Comparison of ENCODE assay signal across 8 cellular contexts in genomic region chr19:43534305-43534612, GRCh38. TPM values are rescaled to one million over a fixed set of nuclear protein-coding genes. Genes with fewer than 3 reads are reported as not detected.
DNase-seq lines count a peak whose midpoint lies in the region; ATAC-seq, FAIRE-seq and TF ChIP-seq lines count a peak whose summit lies in the region.

No MANE protein-coding gene starts in this region.

- peaks cover 24% of the 10 kb centered on the region for H3K36me3 Mint-ChIP-seq in activated CD4-positive, alpha-beta T cell treated with anti-CD3 and anti-CD28 coated beads, Interleukin-2, amount 10 ng/mL, durations not matched to agents 7 days and 5 days (ENCODE audit: low read depth)

- H3K4me3 Mint-ChIP-seq in activated CD4-positive, alpha-beta T cell treated with anti-CD3 and anti-CD28 coated beads, Interleukin-2, amount 10 ng/mL, durations not matched to agents 7 days and 5 days: peak overlapping the region; percentile 89

- H3K36me3 ChIP-seq in GM12878 (ENCODE audit: control insufficient read depth in 2 of 2, insufficient read depth in 2 of 2, low read length in 1 of 2) (no peaks in the 10 kb centered on the region; a peak in 1 of 4 replicates), left lung (peaks cover 0 to 23% of the 10 kb centered on the region in 2 donors), suprapubic skin (peaks cover 21% of the 10 kb centered on the region)

- no peak overlapping the region for H3K9ac ChIP-seq in GM12878 (ENCODE audit: control insufficient read depth, insufficient read depth, low read length)

- no peak for TF ChIP-seq RAD21 in GM12878 (IDR thresholded peaks at IDR 0.05; ENCODE audit: insufficient read depth, low read depth, low read length)

- BruUV-seq in GM12878 (replicated peaks; lab: Mats Ljungman, UMichigan): no TSS peak

- no peaks in the 10 kb centered on the region for H3K79me2 ChIP-seq in GM12878 (ENCODE audit: control insufficient read depth, insufficient read depth, low read length)

- RAD21 ChIA-PET in GM12878 (lab: Charles Lee; ENCODE audit: unreplicated experiment): interaction anchor here (0.6 to 2.4 kb wide), 4 partner anchors 61 to 143 kb away, joined by 3 to 18 read pairs (median 10); partner anchors contain the start of genes IRGQ and ZNF576

- 100% methylated on average over 14 of the region's 14 CpGs for WGBS in GM12878 (ENCODE audit: insufficient coverage, insufficient replicate concordance, low lambda C conversion rate, missing lambda C conversion rate)
- 14% methylated on average over 12 of the region's 14 CpGs for WGBS in suprapubic skin

- SMC1A ChIA-PET in GM12878 (lab: Charles Lee; ENCODE audit: uncharacterized antibody, unreplicated experiment): interaction anchor here (1.5 to 2.2 kb wide), 4 partner anchors 21 to 88 kb away, joined by 5 to 7 read pairs (median 6); partner anchors contain the start of gene XRCC1

- TF ChIP-seq EP300 in GM12878 (IDR thresholded peaks at IDR 0.05; ENCODE audit: borderline replicate concordance in 1 of 2, control insufficient read depth in 1 of 2, low read depth in 2 of 2, low read length in 2 of 2): no peak
- no peak for TF ChIP-seq EP300 in suprapubic skin (IDR thresholded peaks at IDR 0.05)

- TF ChIP-seq CTCF in GM12878 (IDR thresholded peaks at IDR 0.05 in 2 of 3, conservative IDR thresholded peaks at IDR 0.05 in 1 of 3; ENCODE audit: control insufficient read depth in 2 of 3, extremely low read depth in 1 of 3, insufficient read depth in 1 of 3, low read depth in 3 of 3, low read length in 3 of 3) (no peak), left lung (IDR thresholded peaks at IDR 0.05) (no peak), suprapubic skin (IDR thresholded peaks at IDR 0.05) (no peak)

- no peaks in the 10 kb centered on the region for H3K27me3 Mint-ChIP-seq in activated CD4-positive, alpha-beta T cell treated with anti-CD3 and anti-CD28 coated beads, Interleukin-2, amount 10 ng/mL, durations not matched to agents 7 days and 5 days

- in situ Hi-C loops in GM12878 (cut with MboI): no loop called here

- H4K20me1 ChIP-seq in GM12878 (ENCODE audit: control insufficient read depth, insufficient read depth): no peaks in the 10 kb centered on the region

- no peak overlapping the region for H3K27ac ChIP-seq in GM12878 (ENCODE audit: control insufficient read depth, insufficient read depth)
- H3K27ac ChIP-seq in left lung: peak overlapping the region; percentile 90
- peak overlapping the region; percentile 22 for H3K27ac ChIP-seq in suprapubic skin

- intact Hi-C loops in GM12878 (cut with micrococcal nuclease; ENCODE audit: unreplicated experiment): no loop called here
- intact Hi-C loops in left lung (cut with DNase I): no loop called here

- FAIRE-seq in GM12878 (lab: Jason Lieb, UNC): no peak

- H3K4me1 ChIP-seq in GM12878 (ENCODE audit: control insufficient read depth, insufficient read depth, low read length) (peaks cover 8% of the 10 kb centered on the region; the same call in 1 of the 2 replicates), left lung (peaks cover 0 to 24% of the 10 kb centered on the region in 2 donors), suprapubic skin (peaks cover 33% of the 10 kb centered on the region)

- no peaks in the 10 kb centered on the region for H3K27me3 ChIP-seq in GM12878 (replicated peaks in 1 of 2; ENCODE audit: control insufficient read depth in 2 of 2, insufficient read depth in 2 of 2, low read length in 1 of 2)
- no peaks in the 10 kb centered on the region for H3K27me3 ChIP-seq in left lung
- H3K27me3 ChIP-seq in suprapubic skin: no peaks in the 10 kb centered on the region

- peak overlapping the region; percentile 81; the same call in 1 of the 2 replicates for H3K4me2 ChIP-seq in GM12878 (ENCODE audit: control insufficient read depth, insufficient read depth)

- CTCF ChIA-PET in activated CD4-positive, alpha-beta T cell treated with anti-CD3 and anti-CD28 coated beads, Interleukin-2, amount 10 ng/mL, durations not matched to agents 7 days and 5 days (lab: Charles Lee): interaction anchor here (1.4 to 4.5 kb wide), 4 partner anchors 21 to 119 kb away, joined by 3 to 21 read pairs (median 16); no protein-coding TSS in a partner anchor
- CTCF ChIA-PET in GM12878 (lab: Yijun Ruan, JAX): interaction anchor here (1.1 to 3.9 kb wide), 6 partner anchors 14 to 87 kb away, joined by 4 to 26 read pairs (median 15); no protein-coding TSS in a partner anchor

- H2AFZ ChIP-seq in GM12878 (ENCODE audit: control insufficient read depth, low read depth, low read length): no peak overlapping the region; the same call in 1 of the 2 replicates

- POLR2A ChIA-PET in activated CD4-positive, alpha-beta T cell treated with anti-CD3 and anti-CD28 coated beads, Interleukin-2, amount 10 ng/mL, durations not matched to agents 7 days and 5 days (lab: Charles Lee): interaction anchor here (1.1 kb wide), 1 partner anchor 61 kb away, joined by 5 read pairs; no protein-coding TSS in a partner anchor
- POLR2A ChIA-PET in GM12878 (lab: Charles Lee): interaction anchor here (1.0 to 2.9 kb wide), 5 partner anchors 23 to 61 kb away, joined by 3 to 16 read pairs (median 8); partner anchors contain the start of genes IRGQ, PINLYP and XRCC1

- H3K27ac Mint-ChIP-seq in activated CD4-positive, alpha-beta T cell treated with anti-CD3 and anti-CD28 coated beads, Interleukin-2, amount 10 ng/mL, durations not matched to agents 7 days and 5 days: peak overlapping the region; percentile 100

- H3K4me3 ChIP-seq in GM12878: no peak overlapping the region
- peak overlapping the region; percentile 55 to 58 for H3K4me3 ChIP-seq in left lung
- H3K4me3 ChIP-seq in suprapubic skin: peak overlapping the region; percentile 74

- H3K9me3 ChIP-seq in GM12878 (replicated peaks; ENCODE audit: control insufficient read depth, insufficient read depth, low read length): no peaks in the 10 kb centered on the region; the same call in 2 of the 3 replicates
- peaks cover 0 to 5% of the 10 kb centered on the region in 2 donors for H3K9me3 ChIP-seq in left lung
- no peaks in the 10 kb centered on the region for H3K9me3 ChIP-seq in suprapubic skin

- TF ChIP-seq POLR2A in GM12878 (IDR thresholded peaks at IDR 0.05; ENCODE audit: low read depth, low read length) (no peak), suprapubic skin (IDR thresholded peaks at IDR 0.05) (no peak)

- peaks cover 5% of the 10 kb centered on the region for H3K9me3 Mint-ChIP-seq in activated CD4-positive, alpha-beta T cell treated with anti-CD3 and anti-CD28 coated beads, Interleukin-2, amount 10 ng/mL, durations not matched to agents 7 days and 5 days

- DNase-seq in activated CD4-positive, alpha-beta T cell treated with anti-CD3 and anti-CD28 coated beads, Interleukin-2, amount 10 ng/mL, durations not matched to agents 7 days and 5 days: no peak
- no peak for DNase-seq in activated CD4-positive, alpha-beta T cell treated with anti-CD3 and anti-CD28 coated beads, Interleukin-2, amount 50 U/mL, for 48 hours
- no peak for DNase-seq in GM12878 (ENCODE audit: low read depth, low spot score)
- no peak for DNase-seq in left lung
- no peak for DNase-seq in suprapubic skin (ENCODE audit: low spot score in 2 of 2)
- no peak for DNase-seq in activated effector memory CD4-positive, alpha-beta T cell treated with Interleukin-2 at 50 U/mL for 16 hours

- H3K4me1 Mint-ChIP-seq in activated CD4-positive, alpha-beta T cell treated with anti-CD3 and anti-CD28 coated beads, Interleukin-2, amount 10 ng/mL, durations not matched to agents 7 days and 5 days: peaks cover 23% of the 10 kb centered on the region

- ATAC-seq in GM12878 (no peak), left lung (no peak), GM21390 (IDR thresholded peaks at IDR 0.05; ENCODE audit: unreplicated experiment) (no peak), GM21423 (IDR thresholded peaks at IDR 0.05; ENCODE audit: unreplicated experiment) (no peak)

RNA-seq across cellular contexts. Expression of gene ZNF575, which starts 1.3 kb away (rescaled TPM):
- total RNA-seq in activated CD4-positive, alpha-beta T cell treated with anti-CD3 and anti-CD28 coated beads, Interleukin-2, amount 10 ng/mL, durations not matched to agents 7 days and 5 days: 1 to 10 TPM; 6.2 to 6.3 TPM
- 0.27 and 0.61 TPM in 2 replicates for total RNA-seq in GM12878 (2013; cell fraction: nucleolus; rRNA removed)
- total RNA-seq in GM12878 (2014; rRNA removed) (0.44 and 0.96 TPM in 2 replicates), GM12878 (2014; rRNA removed; fragmentation: Illumina TruSeq; extraction: Trizol) (0.23 and 0.36 TPM in 2 replicates), GM12878 (2021) (1.2 and 2.2 TPM in 2 replicates), left lung (1 to 10 TPM; 2.1 to 2.5 TPM), suprapubic skin (1 to 10 TPM in 2 of 4 donors, under 1 TPM in 2; 0.52 to 2.4 (median 0.92) TPM)
- 0.28 TPM for polyA plus RNA-seq in GM12878 (2011; ENCODE audit: low read depth)
- polyA plus RNA-seq in GM12878 (2011; rRNA removed) (0.10 and 0.18 TPM in 2 replicates), GM12878 (2014; fragmentation: Illumina TruSeq; extraction: Trizol) (0.10 and 0.54 TPM in 2 replicates), GM12878 (2014; fragmentation: Nextera tagmentation; extraction: Ambion mirVana) (under 1 TPM; 0.23 to 0.35 TPM), GM12878 (2014; rRNA removed) (1.3 and 1.4 TPM in 2 replicates), GM12878 (2016; fragmentation: Nextera tagmentation; extraction: Ambion mirVana) (1 to 10 TPM; 1.6 to 2.8 TPM)
- polyA plus RNA-seq in GM12878 (2011; cell fraction: cytosol; rRNA removed): 0.37 and 0.45 TPM in 2 replicates
- 1.3 and 1.4 TPM in 2 replicates for polyA plus RNA-seq in GM12878 (2011; cell fraction: nucleus; rRNA removed)
- 2.1 and 2.8 TPM in 2 replicates for polyA plus RNA-seq in GM12878 (2012)
- polyA minus RNA-seq in GM12878 (2011; rRNA and poly(A)+ RNA removed): 0.22 and 0.57 TPM in 2 replicates
- polyA minus RNA-seq in GM12878 (2011; cell fraction: cytosol; rRNA and poly(A)+ RNA removed): 0.94 and 1.7 TPM in 2 replicates
- polyA minus RNA-seq in GM12878 (2011; cell fraction: nucleus; rRNA and poly(A)+ RNA removed): 1.2 and 1.9 TPM in 2 replicates

RNA-seq across cellular contexts. Expression of gene ETHE1, which starts 7.3 kb away (rescaled TPM):
- 10 to 100 TPM; 66.8 to 73.7 TPM for total RNA-seq in activated CD4-positive, alpha-beta T cell treated with anti-CD3 and anti-CD28 coated beads, Interleukin-2, amount 10 ng/mL, durations not matched to agents 7 days and 5 days
- 23.8 and 26.5 TPM in 2 replicates for total RNA-seq in GM12878 (2013; cell fraction: nucleolus; rRNA removed)
- total RNA-seq in GM12878 (2014; rRNA removed) (102 and 103 TPM in 2 replicates), GM12878 (2014; rRNA removed; fragmentation: Illumina TruSeq; extraction: Trizol) (39.6 and 45.0 TPM in 2 replicates), GM12878 (2021) (59.8 and 67.4 TPM in 2 replicates), left lung (10 to 100 TPM; 37.5 to 39.8 TPM), suprapubic skin (10 to 100 TPM; 44.3 to 76.0 (median 57.8) TPM)
- 25.7 TPM for polyA plus RNA-seq in GM12878 (2011; ENCODE audit: low read depth)
- polyA plus RNA-seq in GM12878 (2011; rRNA removed) (98.4 and 155 TPM in 2 replicates), GM12878 (2014; fragmentation: Illumina TruSeq; extraction: Trizol) (46.4 and 53.8 TPM in 2 replicates), GM12878 (2014; fragmentation: Nextera tagmentation; extraction: Ambion mirVana) (10 to 100 TPM; 22.1 to 40.7 TPM), GM12878 (2014; rRNA removed) (118 and 134 TPM in 2 replicates), GM12878 (2016; fragmentation: Nextera tagmentation; extraction: Ambion mirVana) (10 to 100 TPM; 50.0 to 51.5 TPM)
- polyA plus RNA-seq in GM12878 (2011; cell fraction: cytosol; rRNA removed): 227 and 251 TPM in 2 replicates
- 190 and 327 TPM in 2 replicates for polyA plus RNA-seq in GM12878 (2011; cell fraction: nucleus; rRNA removed)
- 62.8 and 80.9 TPM in 2 replicates for polyA plus RNA-seq in GM12878 (2012)
- polyA minus RNA-seq in GM12878 (2011; rRNA and poly(A)+ RNA removed): 158 and 168 TPM in 2 replicates
- polyA minus RNA-seq in GM12878 (2011; cell fraction: cytosol; rRNA and poly(A)+ RNA removed): 33.6 and 51.7 TPM in 2 replicates
- polyA minus RNA-seq in GM12878 (2011; cell fraction: nucleus; rRNA and poly(A)+ RNA removed): 44.9 and 61.4 TPM in 2 replicates

RNA-seq across cellular contexts. Expression of gene PHLDB3, which starts 29.7 kb away (rescaled TPM):
- 10 to 100 TPM; 11.9 to 18.6 TPM for total RNA-seq in activated CD4-positive, alpha-beta T cell treated with anti-CD3 and anti-CD28 coated beads, Interleukin-2, amount 10 ng/mL, durations not matched to agents 7 days and 5 days
- 20.4 and 22.4 TPM in 2 replicates for total RNA-seq in GM12878 (2013; cell fraction: nucleolus; rRNA removed)
- total RNA-seq in GM12878 (2014; rRNA removed) (12.8 and 13.0 TPM in 2 replicates), GM12878 (2014; rRNA removed; fragmentation: Illumina TruSeq; extraction: Trizol) (2.4 and 3.6 TPM in 2 replicates), GM12878 (2021) (9.1 and 11.0 TPM in 2 replicates), left lung (1 to 10 TPM; 4.5 to 8.3 TPM), suprapubic skin (100 to 1,000 TPM in 1 of 4 donors, 10 to 100 TPM in 3; 63.2 to 110 (median 72.2) TPM)
- polyA plus RNA-seq in GM12878 (2011; ENCODE audit: low read depth): 1.7 TPM
- polyA plus RNA-seq in GM12878 (2011; rRNA removed) (2.6 and 4.3 TPM in 2 replicates), GM12878 (2014; fragmentation: Illumina TruSeq; extraction: Trizol) (0.14 and 1.1 TPM in 2 replicates), GM12878 (2014; fragmentation: Nextera tagmentation; extraction: Ambion mirVana) (under 1 TPM; 0.13 to 0.16 TPM), GM12878 (2014; rRNA removed) (7.9 and 13.4 TPM in 2 replicates), GM12878 (2016; fragmentation: Nextera tagmentation; extraction: Ambion mirVana) (10 to 100 TPM in 1 of 2 experiments, 1 to 10 TPM in 1; 6.8 to 11.6 TPM)
- 4.6 and 7.6 TPM in 2 replicates for polyA plus RNA-seq in GM12878 (2011; cell fraction: cytosol; rRNA removed)
- 12.1 and 14.7 TPM in 2 replicates for polyA plus RNA-seq in GM12878 (2011; cell fraction: nucleus; rRNA removed)
- 7.5 and 9.2 TPM in 2 replicates for polyA plus RNA-seq in GM12878 (2012)
- 2.3 and 6.9 TPM in 2 replicates for polyA minus RNA-seq in GM12878 (2011; rRNA and poly(A)+ RNA removed)
- polyA minus RNA-seq in GM12878 (2011; cell fraction: cytosol; rRNA and poly(A)+ RNA removed): 2.8 and 3.5 TPM in 2 replicates
- polyA minus RNA-seq in GM12878 (2011; cell fraction: nucleus; rRNA and poly(A)+ RNA removed): 8.0 and 10.7 TPM in 2 replicates

RNA-seq across cellular contexts. Expression of gene XRCC1, which starts 41.1 kb away (rescaled TPM):
- 10 to 100 TPM; 41.2 to 42.6 TPM for total RNA-seq in activated CD4-positive, alpha-beta T cell treated with anti-CD3 and anti-CD28 coated beads, Interleukin-2, amount 10 ng/mL, durations not matched to agents 7 days and 5 days
- total RNA-seq in GM12878 (2013; cell fraction: nucleolus; rRNA removed): 22.9 and 26.0 TPM in 2 replicates
- total RNA-seq in GM12878 (2014; rRNA removed) (39.3 and 40.1 TPM in 2 replicates), GM12878 (2014; rRNA removed; fragmentation: Illumina TruSeq; extraction: Trizol) (23.6 and 27.0 TPM in 2 replicates), GM12878 (2021) (30.0 and 34.8 TPM in 2 replicates), left lung (10 to 100 TPM; 25.2 to 30.6 TPM), suprapubic skin (10 to 100 TPM; 18.3 to 35.4 (median 25.2) TPM)
- polyA plus RNA-seq in GM12878 (2011; ENCODE audit: low read depth): 11.9 TPM
- polyA plus RNA-seq in GM12878 (2011; rRNA removed) (14.0 and 26.8 TPM in 2 replicates), GM12878 (2014; fragmentation: Illumina TruSeq; extraction: Trizol) (16.7 and 32.6 TPM in 2 replicates), GM12878 (2014; fragmentation: Nextera tagmentation; extraction: Ambion mirVana) (1 to 10 TPM; 2.0 to 7.5 TPM), GM12878 (2014; rRNA removed) (43.6 and 55.0 TPM in 2 replicates), GM12878 (2016; fragmentation: Nextera tagmentation; extraction: Ambion mirVana) (10 to 100 TPM; 46.9 to 51.1 TPM)
- 37.5 and 45.0 TPM in 2 replicates for polyA plus RNA-seq in GM12878 (2011; cell fraction: cytosol; rRNA removed)
- polyA plus RNA-seq in GM12878 (2011; cell fraction: nucleus; rRNA removed): 28.0 and 40.7 TPM in 2 replicates
- polyA plus RNA-seq in GM12878 (2012): 28.6 and 29.5 TPM in 2 replicates
- polyA minus RNA-seq in GM12878 (2011; rRNA and poly(A)+ RNA removed): 24.8 and 45.7 TPM in 2 replicates
- 20.3 and 26.1 TPM in 2 replicates for polyA minus RNA-seq in GM12878 (2011; cell fraction: cytosol; rRNA and poly(A)+ RNA removed)
- polyA minus RNA-seq in GM12878 (2011; cell fraction: nucleus; rRNA and poly(A)+ RNA removed): 18.6 and 30.2 TPM in 2 replicates

RNA-seq across cellular contexts. Expression of gene PINLYP, which starts 41.3 kb away (rescaled TPM):
- total RNA-seq in activated CD4-positive, alpha-beta T cell treated with anti-CD3 and anti-CD28 coated beads, Interleukin-2, amount 10 ng/mL, durations not matched to agents 7 days and 5 days: 1 to 10 TPM; 4.1 to 5.0 TPM
- total RNA-seq in GM12878 (2013; cell fraction: nucleolus; rRNA removed): 0.54 and 1.9 TPM in 2 replicates
- total RNA-seq in GM12878 (2014; rRNA removed) (5.0 and 10.1 TPM in 2 replicates), GM12878 (2014; rRNA removed; fragmentation: Illumina TruSeq; extraction: Trizol) (5.9 and 6.3 TPM in 2 replicates), GM12878 (2021) (6.4 and 6.9 TPM in 2 replicates), left lung (1 to 10 TPM; 6.2 to 7.1 TPM), suprapubic skin (10 to 100 TPM in 3 of 4 donors, 1 to 10 TPM in 1; 4.7 to 22.1 (median 10.9) TPM)
- polyA plus RNA-seq in GM12878 (2011; ENCODE audit: low read depth): 20.1 TPM
- polyA plus RNA-seq in GM12878 (2011; rRNA removed) (0.65 and 1.0 TPM in 2 replicates), GM12878 (2014; fragmentation: Illumina TruSeq; extraction: Trizol) (12.8 and 13.7 TPM in 2 replicates), GM12878 (2014; fragmentation: Nextera tagmentation; extraction: Ambion mirVana) (10 to 100 TPM; 23.0 to 26.9 TPM), GM12878 (2014; rRNA removed) (12.2 and 12.7 TPM in 2 replicates), GM12878 (2016; fragmentation: Nextera tagmentation; extraction: Ambion mirVana) (10 to 100 TPM; 10.6 to 12.4 TPM)
- polyA plus RNA-seq in GM12878 (2011; cell fraction: cytosol; rRNA removed): 1.3 and 1.4 TPM in 2 replicates
- polyA plus RNA-seq in GM12878 (2011; cell fraction: nucleus; rRNA removed): 1.9 and 2.7 TPM in 2 replicates
- 10.7 and 10.8 TPM in 2 replicates for polyA plus RNA-seq in GM12878 (2012)
- 0.31 and 0.59 TPM in 2 replicates for polyA minus RNA-seq in GM12878 (2011; rRNA and poly(A)+ RNA removed)
- polyA minus RNA-seq in GM12878 (2011; cell fraction: cytosol; rRNA and poly(A)+ RNA removed): not detected in 2 replicates
- not detected in 2 replicates for polyA minus RNA-seq in GM12878 (2011; cell fraction: nucleus; rRNA and poly(A)+ RNA removed)
